ENCODE assay signal across 31 cellular contexts in the genomic region with DNA sequence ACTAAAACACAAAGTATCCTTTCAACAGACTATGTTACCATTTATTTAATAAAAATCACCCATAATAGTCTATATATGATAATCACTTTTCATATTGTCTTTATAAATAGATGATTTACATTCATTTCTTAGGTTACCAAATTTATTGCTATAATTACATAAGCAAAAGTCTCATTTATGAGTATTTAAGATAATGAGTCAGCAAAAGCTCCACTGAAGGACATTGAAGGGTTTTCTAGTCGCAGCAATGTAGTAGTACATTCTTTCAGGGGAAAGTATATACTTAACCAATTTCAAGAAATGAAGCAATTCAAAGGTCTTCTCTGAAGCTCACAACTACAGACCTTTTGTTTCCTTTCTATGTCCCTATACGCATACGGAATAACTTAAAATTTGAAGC.
"Had no signal": no experiment of that assay in that cellular context is flagged by ENCODE, and none has a peak within 500 bp of the region (broad histone marks: within the 10 kb centered on the region; RNA-seq: fewer than 3 reads in every experiment).

No MANE protein-coding gene starts in this region.

- DNase-seq: activated CD4-positive, alpha-beta T cell treated with anti-CD3 and anti-CD28 coated beads for 1 hour; activated CD4-positive, alpha-beta T cell treated with anti-CD3 and anti-CD28 coated beads for 4 hours; activated CD4-positive, alpha-beta T cell treated with anti-CD3 and anti-CD28 coated beads, Interleukin-2, amount 10 ng/mL, durations not matched to agents 7 days and 5 days; activated CD4-positive, alpha-beta T cell treated with anti-CD3 and anti-CD28 coated beads, Interleukin-2, amount 50 U/mL, for 48 hours; activated CD8-positive, alpha-beta memory T cell treated with anti-CD3 and anti-CD28 coated beads for 24 hours; activated CD8-positive, alpha-beta T cell treated with anti-CD3 and anti-CD28 coated beads for 36 hours; activated effector memory CD4-positive, alpha-beta T cell treated with Interleukin-2 at 50 U/mL for 16 hours; activated gamma-delta T cell treated with Interleukin-2 at 50 U/mL for 16 hours; activated naive CD4-positive, alpha-beta T cell treated with anti-CD3 and anti-CD28 coated beads, Interleukin-2, amount 50 U/mL, for 16 hours; activated naive CD4-positive, alpha-beta T cell treated with Interleukin-2 at 50 U/mL for 16 hours; activated T-cell treated with anti-CD3 and anti-CD28 coated beads, Interleukin-2, amount 50 U/mL, for 4 hours; adrenal gland; amygdala; central memory CD4-positive, alpha-beta T cell; cerebellar nuclear complex; dorsolateral prefrontal cortex; effector memory CD4-positive, alpha-beta T cell; endodermal cell; foreskin melanocyte; heart right ventricle; T-helper 2 cell had no signal

- H3K27me3 ChIP-seq: adrenal gland, ascending aorta, breast epithelium, cardiac muscle cell, dorsolateral prefrontal cortex, gastroesophageal sphincter, heart right ventricle, hepatocyte had no signal

- H3K4me3 ChIP-seq: adrenal gland, ascending aorta, breast epithelium, cardiac muscle cell, coronary artery, dorsolateral prefrontal cortex, gastroesophageal sphincter, heart right ventricle, hepatocyte had no signal

- H3K79me2 ChIP-seq: hepatocyte had no signal

- H3K27ac ChIP-seq: adrenal gland, ascending aorta, breast epithelium, cardiac muscle cell, coronary artery, dorsolateral prefrontal cortex, gastroesophageal sphincter, heart right ventricle, hepatocyte, VCaP had no signal

- H3K4me2 ChIP-seq: hepatocyte had no signal

- H3K36me3 ChIP-seq: adrenal gland, ascending aorta, breast epithelium, cardiac muscle cell, gastroesophageal sphincter, heart right ventricle had no signal

- H2AFZ ChIP-seq: hepatocyte had no signal

- H3K9me3 ChIP-seq: adrenal gland, ascending aorta, breast epithelium, gastroesophageal sphincter had no signal

- H3K4me1 ChIP-seq: adrenal gland, ascending aorta, breast epithelium, gastroesophageal sphincter, heart right ventricle had no signal

- ATAC-seq: activated CD8-positive, alpha-beta T cell treated with anti-CD3 and anti-CD28 coated beads for 36 hours; activated T-cell treated with anti-CD3 and anti-CD28 coated beads, Interleukin-2, amount 50 U/mL, for 4 hours; activated T-helper 17 cell treated with anti-CD3 and anti-CD28 coated beads, Interleukin-2, amount 50 U/mL, for 72 hours; esophagus mucosa; gastroesophageal sphincter; heart right ventricle; WTC11 had no signal
